Comparison of ENCODE assay signal across 9 cellular contexts in the genomic region with DNA sequence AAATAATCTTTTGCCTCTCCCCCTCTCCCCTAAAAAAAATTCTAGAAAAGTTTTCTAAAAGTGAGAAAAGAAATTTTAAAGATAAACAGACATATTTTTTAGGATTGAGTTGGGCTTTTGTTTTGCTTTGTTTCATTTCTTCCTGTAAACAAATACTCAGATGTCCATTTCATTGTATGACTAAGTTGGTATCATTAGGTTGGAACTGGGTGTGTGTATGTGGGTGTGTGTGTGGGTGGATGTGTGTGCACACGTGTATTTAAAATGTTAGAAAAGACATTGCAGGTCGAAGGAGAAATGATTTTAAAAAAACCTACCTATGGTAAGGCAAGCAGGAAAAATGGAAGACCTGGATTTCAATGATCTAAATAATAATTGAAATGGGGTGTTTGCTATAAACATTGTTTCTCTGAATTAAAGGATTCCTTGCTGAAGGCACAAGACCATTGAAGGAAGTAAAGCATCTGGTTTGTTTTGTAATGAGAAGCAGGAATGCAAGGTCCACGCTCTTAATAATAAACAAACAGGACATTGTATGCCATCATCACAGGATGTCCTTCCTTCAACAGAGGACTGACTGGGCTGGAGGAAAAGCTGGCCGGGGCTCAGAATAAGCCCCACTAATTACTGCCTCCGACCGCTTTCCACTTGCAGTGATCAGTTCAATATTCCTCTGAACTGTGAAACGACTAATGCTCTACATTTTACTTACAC. TPM values are rescaled to one million over a fixed set of nuclear protein-coding genes. Genes with fewer than 3 reads are reported as not detected.
DNase-seq lines count a peak whose midpoint lies in the region; ATAC-seq and TF ChIP-seq lines count a peak whose summit lies in the region.
"Had no signal": no experiment of that assay in that cellular context is flagged by ENCODE, and none has a peak within 500 bp of the region (broad histone marks: within the 10 kb centered on the region; RNA-seq: fewer than 3 reads in every experiment).

No MANE protein-coding gene starts in this region.

- TF ChIP-seq POLR2A in esophagus muscularis mucosa (IDR thresholded peaks at IDR 0.05; ENCODE audit: low read depth) = no peak
- no peak for TF ChIP-seq POLR2A in gastrocnemius medialis (IDR thresholded peaks at IDR 0.05)

- ATAC-seq in gastrocnemius medialis (no peak), GM18517 (IDR thresholded peaks at IDR 0.05; ENCODE audit: unreplicated experiment) (no peak), HG02885 (IDR thresholded peaks at IDR 0.05; ENCODE audit: poor library complexity, unreplicated experiment) (no peak), HG03565 (IDR thresholded peaks at IDR 0.05; ENCODE audit: unreplicated experiment) (no peak)

- no peaks in the 10 kb centered on the region for H3K9me2 ChIP-seq in GM23248 (ENCODE audit: insufficient read depth)

- DNase-seq in GM23248 (peak; percentile 51), RPMI8226 (peak; percentile 21), esophagus muscularis mucosa (ENCODE audit: extremely low spot score) (peak; percentile 31), gastrocnemius medialis (no peak), NCI-H2081 (lab: John Stamatoyannopoulos, UW) (no peak)

- in situ Hi-C loops in GM23248 (cut with MboI) (loop anchor here (25.0 kb wide), 1 partner anchor 598 kb away; no protein-coding TSS in a partner anchor), gastrocnemius medialis (cut with MboI; ENCODE audit: low sequenced_read_pairs in 4 of 4) (no loop called here)

- TF ChIP-seq EP300 in esophagus muscularis mucosa (IDR thresholded peaks at IDR 0.05) = no peak

- H3K79me2 ChIP-seq in GM23248 (ENCODE audit: insufficient read depth) = peaks cover 37% of the 10 kb centered on the region

- H3K4me1 ChIP-seq in GM23248 (ENCODE audit: insufficient read depth) (peaks cover 56% of the 10 kb centered on the region), esophagus muscularis mucosa (peaks cover 7 to 24% (median 16%) of the 10 kb centered on the region in 4 donors), gastrocnemius medialis (peaks cover 7 to 10% of the 10 kb centered on the region in 2 donors)

- H3K27ac ChIP-seq in GM23248 (peak overlapping the region; percentile 75), esophagus muscularis mucosa (replicated peaks in 1 of 4) (peak overlapping the region in 2 of 4 donors; percentile 2 to 19), gastrocnemius medialis (peak overlapping the region; percentile 8 to 54 (median 34))

- TF ChIP-seq CTCF in esophagus muscularis mucosa (IDR thresholded peaks at IDR 0.05) = no peak
- no peak for TF ChIP-seq CTCF in gastrocnemius medialis (IDR thresholded peaks at IDR 0.05 in 4 of 5, conservative IDR thresholded peaks at IDR 0.05 in 1 of 5)

- H3K4me2 ChIP-seq in GM23248 (ENCODE audit: unreplicated experiment) = peak overlapping the region; percentile 98

- intact Hi-C loops in esophagus muscularis mucosa (cut with DNase I) (loop anchor here (10.0 kb wide), 1 partner anchor 600 kb away; no protein-coding TSS in a partner anchor), gastrocnemius medialis (cut with DNase I; ENCODE audit: low total_unique reads) (loop anchor here (5.0 to 10.0 kb wide), 4 partner anchors 93 to 600 kb away; no protein-coding TSS in a partner anchor)

- no peaks in the 10 kb centered on the region for H3K9me3 ChIP-seq in GM23248 (ENCODE audit: low read depth)
- no peaks in the 10 kb centered on the region for H3K9me3 ChIP-seq in esophagus muscularis mucosa
- no peaks in the 10 kb centered on the region for H3K9me3 ChIP-seq in gastrocnemius medialis
- H3K9me3 ChIP-seq: pancreas had no signal

- H3K9ac ChIP-seq in GM23248 = peak overlapping the region; percentile 75

- H3F3A ChIP-seq in GM23248 (ENCODE audit: insufficient read depth) = peaks cover 53% of the 10 kb centered on the region

- peak overlapping the region; percentile 91 for H2AFZ ChIP-seq in GM23248

- 18 to 21% methylated on average over 7 of the region's 7 CpGs for WGBS in GM23248 (ENCODE audit: low coverage in 1 of 2, low lambda C conversion rate in 2 of 2, missing lambda C conversion rate in 2 of 2), 2 experiments
- 38% methylated on average over 7 of the region's 7 CpGs for whole genome bisulfite sequencing in esophagus muscularis mucosa

- H3K36me3 ChIP-seq in GM23248 (ENCODE audit: low read depth) = no peaks in the 10 kb centered on the region
- H3K36me3 ChIP-seq in esophagus muscularis mucosa = no peaks in the 10 kb centered on the region
- no peaks in the 10 kb centered on the region for H3K36me3 ChIP-seq in gastrocnemius medialis
- H3K36me3 ChIP-seq: pancreas had no signal

- H4K20me1 ChIP-seq in GM23248 (ENCODE audit: insufficient read depth) = no peaks in the 10 kb centered on the region

- peak overlapping the region; percentile 93 for H3K4me3 ChIP-seq in GM23248
- peak overlapping the region in 3 of 4 donors; percentile 51 to 58 (median 55) for H3K4me3 ChIP-seq in esophagus muscularis mucosa
- peak overlapping the region; percentile 53 to 69 (median 59) for H3K4me3 ChIP-seq in gastrocnemius medialis

- H3K27me3 ChIP-seq in GM23248 (replicated peaks; ENCODE audit: insufficient read depth) (no peaks in the 10 kb centered on the region), esophagus muscularis mucosa (peaks cover 0 to 48% (median 3%) of the 10 kb centered on the region in 4 donors), gastrocnemius medialis (peaks cover 0 to 12% (median 0%) of the 10 kb centered on the region in 3 donors)

RNA-seq across cellular contexts. Expression of a gene that starts 1.0 kb away (rescaled TPM):
- total RNA-seq in GM23248 (2014; rRNA removed; shearing (Covaris generic)) = 2.7 and 3.8 TPM in 2 replicates
- polyA plus RNA-seq in GM23248 (2016; fragmentation: Nextera tagmentation; extraction: Ambion mirVana) = 3.5 and 3.9 TPM in 2 replicates
- total RNA-seq in esophagus muscularis mucosa (1 to 10 TPM; 1.8 to 5.1 (median 2.3) TPM), gastrocnemius medialis (1 to 10 TPM; 1.6 to 2.4 (median 1.9) TPM)

Comparison
In these comparisons a context has a peak if more than half of its experiments do, and no peak if none do; other contexts are left out.
1. DNase-seq: peak in GM23248 (single experiment), RPMI8226 (single experiment) and esophagus muscularis mucosa (single experiment); none in gastrocnemius medialis (0 of 2) and NCI-H2081 (0 of 2).
2. Peak in every context shown above with its lines, with median percentiles within 50 percentile points of each other: H3K4me3 ChIP-seq.